ENCODE assay signal across 1 cellular context in the genomic region with DNA sequence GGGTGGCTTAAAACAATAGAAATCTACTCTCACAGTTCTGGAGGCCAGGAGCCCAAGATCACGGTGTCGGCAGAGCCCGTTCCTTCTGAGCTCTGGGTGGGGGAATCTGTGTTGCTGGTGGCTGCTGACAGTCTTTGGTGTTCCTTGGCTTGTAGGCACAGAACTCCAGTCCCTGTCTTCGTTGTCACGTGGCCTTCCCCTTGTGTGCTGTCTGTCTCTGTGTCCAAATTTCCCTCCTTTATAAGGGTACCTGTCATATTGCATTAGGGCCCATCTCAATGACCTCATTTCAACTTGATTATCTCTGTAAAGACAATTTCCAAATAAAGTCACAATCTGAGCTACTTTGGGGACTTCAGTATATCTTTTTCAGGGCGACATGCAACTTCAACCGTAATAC.
TF ChIP-seq lines count a peak whose summit lies in the region.

No MANE protein-coding gene starts in this region.

TF ChIP-seq in GM23338, 12 proteins besides CTCF, POLR2A, EP300 and RAD21 (continued from another document):
- TF ChIP-seq, protein P1, sequence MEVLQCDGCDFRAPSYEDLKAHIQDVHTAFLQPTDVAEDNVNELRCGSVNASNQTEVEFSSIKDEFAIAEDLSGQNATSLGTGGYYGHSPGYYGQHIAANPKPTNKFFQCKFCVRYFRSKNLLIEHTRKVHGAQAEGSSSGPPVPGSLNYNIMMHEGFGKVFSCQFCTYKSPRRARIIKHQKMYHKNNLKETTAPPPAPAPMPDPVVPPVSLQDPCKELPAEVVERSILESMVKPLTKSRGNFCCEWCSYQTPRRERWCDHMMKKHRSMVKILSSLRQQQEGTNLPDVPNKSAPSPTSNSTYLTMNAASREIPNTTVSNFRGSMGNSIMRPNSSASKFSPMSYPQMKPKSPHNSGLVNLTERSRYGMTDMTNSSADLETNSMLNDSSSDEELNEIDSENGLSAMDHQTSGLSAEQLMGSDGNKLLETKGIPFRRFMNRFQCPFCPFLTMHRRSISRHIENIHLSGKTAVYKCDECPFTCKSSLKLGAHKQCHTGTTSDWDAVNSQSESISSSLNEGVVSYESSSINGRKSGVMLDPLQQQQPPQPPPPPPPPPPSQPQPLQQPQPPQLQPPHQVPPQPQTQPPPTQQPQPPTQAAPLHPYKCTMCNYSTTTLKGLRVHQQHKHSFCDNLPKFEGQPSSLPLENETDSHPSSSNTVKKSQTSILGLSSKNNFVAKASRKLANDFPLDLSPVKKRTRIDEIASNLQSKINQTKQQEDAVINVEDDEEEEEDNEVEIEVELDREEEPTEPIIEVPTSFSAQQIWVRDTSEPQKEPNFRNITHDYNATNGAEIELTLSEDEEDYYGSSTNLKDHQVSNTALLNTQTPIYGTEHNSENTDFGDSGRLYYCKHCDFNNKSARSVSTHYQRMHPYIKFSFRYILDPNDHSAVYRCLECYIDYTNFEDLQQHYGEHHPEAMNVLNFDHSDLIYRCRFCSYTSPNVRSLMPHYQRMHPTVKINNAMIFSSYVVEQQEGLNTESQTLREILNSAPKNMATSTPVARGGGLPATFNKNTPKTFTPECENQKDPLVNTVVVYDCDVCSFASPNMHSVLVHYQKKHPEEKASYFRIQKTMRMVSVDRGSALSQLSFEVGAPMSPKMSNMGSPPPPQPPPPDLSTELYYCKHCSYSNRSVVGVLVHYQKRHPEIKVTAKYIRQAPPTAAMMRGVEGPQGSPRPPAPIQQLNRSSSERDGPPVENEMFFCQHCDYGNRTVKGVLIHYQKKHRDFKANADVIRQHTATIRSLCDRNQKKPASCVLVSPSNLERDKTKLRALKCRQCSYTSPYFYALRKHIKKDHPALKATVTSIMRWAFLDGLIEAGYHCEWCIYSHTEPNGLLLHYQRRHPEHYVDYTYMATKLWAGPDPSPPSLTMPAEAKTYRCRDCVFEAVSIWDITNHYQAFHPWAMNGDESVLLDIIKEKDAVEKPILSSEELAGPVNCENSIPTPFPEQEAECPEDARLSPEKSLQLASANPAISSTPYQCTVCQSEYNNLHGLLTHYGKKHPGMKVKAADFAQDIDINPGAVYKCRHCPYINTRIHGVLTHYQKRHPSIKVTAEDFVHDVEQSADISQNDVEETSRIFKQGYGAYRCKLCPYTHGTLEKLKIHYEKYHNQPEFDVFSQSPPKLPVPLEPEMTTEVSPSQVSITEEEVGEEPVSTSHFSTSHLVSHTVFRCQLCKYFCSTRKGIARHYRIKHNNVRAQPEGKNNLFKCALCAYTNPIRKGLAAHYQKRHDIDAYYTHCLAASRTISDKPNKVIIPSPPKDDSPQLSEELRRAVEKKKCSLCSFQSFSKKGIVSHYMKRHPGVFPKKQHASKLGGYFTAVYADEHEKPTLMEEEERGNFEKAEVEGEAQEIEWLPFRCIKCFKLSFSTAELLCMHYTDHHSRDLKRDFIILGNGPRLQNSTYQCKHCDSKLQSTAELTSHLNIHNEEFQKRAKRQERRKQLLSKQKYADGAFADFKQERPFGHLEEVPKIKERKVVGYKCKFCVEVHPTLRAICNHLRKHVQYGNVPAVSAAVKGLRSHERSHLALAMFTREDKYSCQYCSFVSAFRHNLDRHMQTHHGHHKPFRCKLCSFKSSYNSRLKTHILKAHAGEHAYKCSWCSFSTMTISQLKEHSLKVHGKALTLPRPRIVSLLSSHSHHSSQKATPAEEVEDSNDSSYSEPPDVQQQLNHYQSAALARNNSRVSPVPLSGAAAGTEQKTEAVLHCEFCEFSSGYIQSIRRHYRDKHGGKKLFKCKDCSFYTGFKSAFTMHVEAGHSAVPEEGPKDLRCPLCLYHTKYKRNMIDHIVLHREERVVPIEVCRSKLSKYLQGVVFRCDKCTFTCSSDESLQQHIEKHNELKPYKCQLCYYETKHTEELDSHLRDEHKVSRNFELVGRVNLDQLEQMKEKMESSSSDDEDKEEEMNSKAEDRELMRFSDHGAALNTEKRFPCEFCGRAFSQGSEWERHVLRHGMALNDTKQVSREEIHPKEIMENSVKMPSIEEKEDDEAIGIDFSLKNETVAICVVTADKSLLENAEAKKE (CRISPR knock-in tag; IDR thresholded peaks at IDR 0.05), result no peak
- no peak for TF ChIP-seq JUNB (IDR thresholded peaks at IDR 0.05; ENCODE audit: unreplicated experiment)
- TF ChIP-seq ZNF114 (CRISPR knock-in tag; IDR thresholded peaks at IDR 0.05), result no peak
- TF ChIP-seq, protein P2, sequence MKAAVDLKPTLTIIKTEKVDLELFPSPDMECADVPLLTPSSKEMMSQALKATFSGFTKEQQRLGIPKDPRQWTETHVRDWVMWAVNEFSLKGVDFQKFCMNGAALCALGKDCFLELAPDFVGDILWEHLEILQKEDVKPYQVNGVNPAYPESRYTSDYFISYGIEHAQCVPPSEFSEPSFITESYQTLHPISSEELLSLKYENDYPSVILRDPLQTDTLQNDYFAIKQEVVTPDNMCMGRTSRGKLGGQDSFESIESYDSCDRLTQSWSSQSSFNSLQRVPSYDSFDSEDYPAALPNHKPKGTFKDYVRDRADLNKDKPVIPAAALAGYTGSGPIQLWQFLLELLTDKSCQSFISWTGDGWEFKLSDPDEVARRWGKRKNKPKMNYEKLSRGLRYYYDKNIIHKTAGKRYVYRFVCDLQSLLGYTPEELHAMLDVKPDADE (IDR thresholded peaks at IDR 0.05), result no peak
